Comparison of ENCODE assay signal across 37 cellular contexts in genomic region chr3:169848741-169849140, GRCh38. TPM values are rescaled to one million over a fixed set of nuclear protein-coding genes. Genes with fewer than 3 reads are reported as not detected.
"Had no signal": no experiment of that assay in that cellular context is flagged by ENCODE, and none has a peak within 500 bp of the region (broad histone marks: within the 10 kb centered on the region; RNA-seq: fewer than 3 reads in every experiment).

No MANE protein-coding gene starts in this region.

- H3K27me3 ChIP-seq: ascending aorta, brain microvascular endothelial cell had no signal

- H3K36me3 Mint-ChIP-seq: activated CD4-positive, alpha-beta memory T cell treated with anti-CD3 and anti-CD28 coated beads for 36 hours; activated CD8-positive, alpha-beta memory T cell treated with anti-CD3 and anti-CD28 coated beads, Interleukin-2, amount 10 ng/mL, durations not matched to agents 7 days and 5 days; activated naive CD4-positive, alpha-beta T cell treated with anti-CD3 and anti-CD28 coated beads, Interleukin-2, amount 50 U/mL, for 24 hours; activated naive CD8-positive, alpha-beta T cell treated with anti-CD3 and anti-CD28 coated beads for 36 hours; WTC11 had no signal

- H3K4me3 ChIP-seq: ascending aorta, esophagus muscularis mucosa, gastroesophageal sphincter, heart right ventricle had no signal

- H3K9me3 Mint-ChIP-seq: activated CD4-positive, alpha-beta memory T cell treated with anti-CD3 and anti-CD28 coated beads for 36 hours; activated CD4-positive, alpha-beta T cell treated with anti-CD3 and anti-CD28 coated beads, Interleukin-2, amount 10 ng/mL, durations not matched to agents 24 days and 14 days; activated naive CD4-positive, alpha-beta T cell treated with anti-CD3 and anti-CD28 coated beads for 36 hours; activated naive CD4-positive, alpha-beta T cell treated with anti-CD3 and anti-CD28 coated beads, Interleukin-2, amount 50 U/mL, for 24 hours; activated naive CD8-positive, alpha-beta T cell treated with anti-CD3 and anti-CD28 coated beads for 36 hours; activated naive CD8-positive, alpha-beta T cell treated with anti-CD3 and anti-CD28 coated beads, Interleukin-2, amount 50 U/mL, for 24 hours; activated T-helper 1 cell treated with anti-CD3 and anti-CD28 coated beads, Interleukin-12 subunit alpha, Interleukin-12 subunit beta, Interleukin-2, Interleukin-4 antibody, amounts not matched to agents 30 ng/mL and 10 ng/mL and 1 ng/mL, durations not matched to agents 14 hours and 24 hours and 36 hours; activated T-helper 2 cell treated with anti-CD3 and anti-CD28 coated beads, Interferon-gamma antibody, Interleukin-2, Interleukin-4, amounts not matched to agents 10 μg/mL and 5 μg/mL and 100 μg/mL, durations not matched to agents 14 hours and 24 hours and 36 hours; central memory CD8-positive, alpha-beta T cell; effector memory CD8-positive, alpha-beta T cell; WTC11 had no signal

- ATAC-seq: activated CD4-positive, alpha-beta T cell treated with anti-CD3 and anti-CD28 coated beads for 36 hours; activated CD4-positive, CD25-positive, alpha-beta regulatory T cell treated with anti-CD3 and anti-CD28 coated beads, Interleukin-2, amount 50 U/mL, for 24 hours; activated CD8-positive, alpha-beta memory T cell treated with anti-CD3 and anti-CD28 coated beads, Interleukin-2, amount 10 ng/mL, durations not matched to agents 7 days and 5 days; activated CD8-positive, alpha-beta T cell treated with anti-CD3 and anti-CD28 coated beads, Interleukin-2, amount 10 ng/mL, durations not matched to agents 7 days and 5 days; activated naive CD8-positive, alpha-beta T cell treated with anti-CD3 and anti-CD28 coated beads, Interleukin-2, amount 50 U/mL, for 24 hours; effector memory CD8-positive, alpha-beta T cell; gastroesophageal sphincter had no signal

- H3K27ac Mint-ChIP-seq: activated CD4-positive, alpha-beta memory T cell treated with anti-CD3 and anti-CD28 coated beads for 36 hours; activated CD4-positive, alpha-beta T cell treated with anti-CD3 and anti-CD28 coated beads for 36 hours; activated CD4-positive, alpha-beta T cell treated with anti-CD3 and anti-CD28 coated beads, Interleukin-2, amount 10 ng/mL, durations not matched to agents 24 days and 14 days; activated CD8-positive, alpha-beta memory T cell treated with anti-CD3 and anti-CD28 coated beads, Interleukin-2, amount 10 ng/mL, durations not matched to agents 7 days and 5 days; activated CD8-positive, alpha-beta T cell treated with anti-CD3 and anti-CD28 coated beads, Interleukin-2, amount 10 ng/mL, durations not matched to agents 7 days and 5 days; activated naive CD4-positive, alpha-beta T cell treated with anti-CD3 and anti-CD28 coated beads for 36 hours; activated naive CD4-positive, alpha-beta T cell treated with anti-CD3 and anti-CD28 coated beads, Interleukin-2, amount 50 U/mL, for 24 hours; activated naive CD8-positive, alpha-beta T cell treated with anti-CD3 and anti-CD28 coated beads for 36 hours; activated naive CD8-positive, alpha-beta T cell treated with anti-CD3 and anti-CD28 coated beads, Interleukin-2, amount 50 U/mL, for 24 hours; activated T-helper 1 cell treated with anti-CD3 and anti-CD28 coated beads, Interleukin-12 subunit alpha, Interleukin-12 subunit beta, Interleukin-2, Interleukin-4 antibody, amounts not matched to agents 30 ng/mL and 10 ng/mL and 1 ng/mL, durations not matched to agents 14 hours and 24 hours and 36 hours; activated T-helper 2 cell treated with anti-CD3 and anti-CD28 coated beads, Interferon-gamma antibody, Interleukin-2, Interleukin-4, amounts not matched to agents 10 μg/mL and 5 μg/mL and 100 μg/mL, durations not matched to agents 14 hours and 24 hours and 36 hours; effector memory CD8-positive, alpha-beta T cell; WTC11 had no signal

- H3K4me3 Mint-ChIP-seq: activated CD4-positive, alpha-beta memory T cell treated with anti-CD3 and anti-CD28 coated beads for 36 hours; activated CD4-positive, alpha-beta T cell treated with anti-CD3 and anti-CD28 coated beads for 36 hours; activated CD4-positive, alpha-beta T cell treated with anti-CD3 and anti-CD28 coated beads, Interleukin-2, amount 10 ng/mL, durations not matched to agents 24 days and 14 days; activated CD8-positive, alpha-beta memory T cell treated with anti-CD3 and anti-CD28 coated beads, Interleukin-2, amount 10 ng/mL, durations not matched to agents 7 days and 5 days; activated CD8-positive, alpha-beta T cell treated with anti-CD3 and anti-CD28 coated beads, Interleukin-2, amount 10 ng/mL, durations not matched to agents 7 days and 5 days; activated naive CD4-positive, alpha-beta T cell treated with anti-CD3 and anti-CD28 coated beads for 36 hours; activated naive CD4-positive, alpha-beta T cell treated with anti-CD3 and anti-CD28 coated beads, Interleukin-2, amount 50 U/mL, for 24 hours; activated naive CD8-positive, alpha-beta T cell treated with anti-CD3 and anti-CD28 coated beads for 36 hours; activated naive CD8-positive, alpha-beta T cell treated with anti-CD3 and anti-CD28 coated beads, Interleukin-2, amount 50 U/mL, for 24 hours; activated T-helper 1 cell treated with anti-CD3 and anti-CD28 coated beads, Interleukin-12 subunit alpha, Interleukin-12 subunit beta, Interleukin-2, Interleukin-4 antibody, amounts not matched to agents 30 ng/mL and 10 ng/mL and 1 ng/mL, durations not matched to agents 14 hours and 24 hours and 36 hours; central memory CD8-positive, alpha-beta T cell; effector memory CD8-positive, alpha-beta T cell; WTC11 had no signal

- H3K27ac ChIP-seq: ascending aorta, brain microvascular endothelial cell, esophagus muscularis mucosa, gastroesophageal sphincter, heart right ventricle, VCaP had no signal

- H3K27me3 Mint-ChIP-seq: activated naive CD4-positive, alpha-beta T cell treated with anti-CD3 and anti-CD28 coated beads, Interleukin-2, amount 50 U/mL, for 24 hours had no signal

- H3K9me3 ChIP-seq: ascending aorta, esophagus muscularis mucosa, gastroesophageal sphincter had no signal

- H3K36me3 ChIP-seq: ascending aorta, brain microvascular endothelial cell, esophagus muscularis mucosa, gastroesophageal sphincter, heart right ventricle had no signal

- H3K4me1 ChIP-seq: ascending aorta, esophagus muscularis mucosa, gastroesophageal sphincter had no signal

- DNase-seq: activated CD4-positive, alpha-beta memory T cell treated with anti-CD3 and anti-CD28 coated beads for 36 hours; activated CD4-positive, alpha-beta T cell treated with anti-CD3 and anti-CD28 coated beads for 36 hours; activated CD4-positive, alpha-beta T cell treated with anti-CD3 and anti-CD28 coated beads, Interleukin-2, amount 10 ng/mL, durations not matched to agents 24 days and 14 days; activated CD8-positive, alpha-beta memory T cell treated with anti-CD3 and anti-CD28 coated beads, Interleukin-2, amount 10 ng/mL, durations not matched to agents 7 days and 5 days; activated CD8-positive, alpha-beta memory T cell treated with anti-CD3 and anti-CD28 coated beads, Interleukin-2, amount 50 U/mL, for 4 hours; activated CD8-positive, alpha-beta T cell treated with anti-CD3 and anti-CD28 coated beads, Interleukin-2, amount 10 ng/mL, durations not matched to agents 7 days and 5 days; activated effector memory CD4-positive, alpha-beta T cell treated with anti-CD3 and anti-CD28 coated beads, Interleukin-2, amount 50 U/mL, for 16 hours; activated naive CD4-positive, alpha-beta T cell treated with anti-CD3 and anti-CD28 coated beads for 36 hours; activated naive CD8-positive, alpha-beta T cell treated with anti-CD3 and anti-CD28 coated beads for 36 hours; activated naive CD8-positive, alpha-beta T cell treated with anti-CD3 and anti-CD28 coated beads, Interleukin-2, amount 50 U/mL, for 24 hours; activated T-cell treated with anti-CD3 and anti-CD28 coated beads, Interleukin-2, amount 50 U/mL, for 1 hour; activated T-cell treated with anti-CD3 and anti-CD28 coated beads, Interleukin-2, amount 50 U/mL, for 48 hours; brain microvascular endothelial cell; cortex of kidney; dermis blood vessel endothelial cell; effector CD4-positive, alpha-beta T cell; effector memory CD8-positive, alpha-beta T cell; erythroblast; foreskin melanocyte; heart right ventricle; T-helper 2 cell had no signal

- H3K4me1 Mint-ChIP-seq: activated CD4-positive, alpha-beta T cell treated with anti-CD3 and anti-CD28 coated beads for 36 hours; activated CD8-positive, alpha-beta memory T cell treated with anti-CD3 and anti-CD28 coated beads, Interleukin-2, amount 10 ng/mL, durations not matched to agents 7 days and 5 days; activated naive CD4-positive, alpha-beta T cell treated with anti-CD3 and anti-CD28 coated beads, Interleukin-2, amount 50 U/mL, for 24 hours; central memory CD8-positive, alpha-beta T cell; WTC11 had no signal

RNA-seq across cellular contexts. Expression of gene LRRC31, which starts 21.0 kb away (rescaled TPM):
- total RNA-seq: activated CD4-positive, alpha-beta memory T cell treated with anti-CD3 and anti-CD28 coated beads for 36 hours; activated CD4-positive, alpha-beta T cell treated with anti-CD3 and anti-CD28 coated beads for 36 hours; activated CD4-positive, alpha-beta T cell treated with anti-CD3 and anti-CD28 coated beads, Interleukin-2, amount 10 ng/mL, durations not matched to agents 24 days and 14 days; activated CD8-positive, alpha-beta memory T cell treated with anti-CD3 and anti-CD28 coated beads for 36 hours; activated CD8-positive, alpha-beta memory T cell treated with anti-CD3 and anti-CD28 coated beads, Interleukin-2, amount 10 ng/mL, durations not matched to agents 7 days and 5 days; activated CD8-positive, alpha-beta T cell treated with anti-CD3 and anti-CD28 coated beads, Interleukin-2, amount 10 ng/mL, durations not matched to agents 7 days and 5 days; activated naive CD4-positive, alpha-beta T cell treated with anti-CD3 and anti-CD28 coated beads for 36 hours; activated naive CD8-positive, alpha-beta T cell treated with anti-CD3 and anti-CD28 coated beads for 36 hours; activated T-helper 1 cell treated with anti-CD3 and anti-CD28 coated beads, Interleukin-12 subunit alpha, Interleukin-12 subunit beta, Interleukin-2, Interleukin-4 antibody, amounts not matched to agents 30 ng/mL and 10 ng/mL and 1 ng/mL, durations not matched to agents 14 hours and 24 hours and 36 hours; ascending aorta; bronchial epithelial cell; cardiac septum; chondrocyte; dermis blood vessel endothelial cell; esophagus muscularis mucosa; glomerular endothelial cell; heart right ventricle; T-helper 1 cell treated with Interleukin-12 subunit alpha and Interleukin-12 subunit beta and Interleukin-4 antibody, amounts not matched to agents 30 ng/mL and 1 ng/mL, for 36 hours; WTC11 had no signal
- polyA plus RNA-seq: heart right ventricle had no signal

RNA-seq across cellular contexts. Expression of gene LRRIQ4, which starts 36.1 kb away (rescaled TPM):
- total RNA-seq: ascending aorta; bronchial epithelial cell; cardiac septum; chondrocyte; dermis blood vessel endothelial cell; gastroesophageal sphincter; glomerular endothelial cell; T-helper 1 cell treated with Interleukin-12 subunit alpha and Interleukin-12 subunit beta and Interleukin-4 antibody, amounts not matched to agents 30 ng/mL and 1 ng/mL, for 36 hours had no signal
- polyA plus RNA-seq: heart right ventricle had no signal
